11 cellular contexts compared by ENCODE assay signal in the genomic region with DNA sequence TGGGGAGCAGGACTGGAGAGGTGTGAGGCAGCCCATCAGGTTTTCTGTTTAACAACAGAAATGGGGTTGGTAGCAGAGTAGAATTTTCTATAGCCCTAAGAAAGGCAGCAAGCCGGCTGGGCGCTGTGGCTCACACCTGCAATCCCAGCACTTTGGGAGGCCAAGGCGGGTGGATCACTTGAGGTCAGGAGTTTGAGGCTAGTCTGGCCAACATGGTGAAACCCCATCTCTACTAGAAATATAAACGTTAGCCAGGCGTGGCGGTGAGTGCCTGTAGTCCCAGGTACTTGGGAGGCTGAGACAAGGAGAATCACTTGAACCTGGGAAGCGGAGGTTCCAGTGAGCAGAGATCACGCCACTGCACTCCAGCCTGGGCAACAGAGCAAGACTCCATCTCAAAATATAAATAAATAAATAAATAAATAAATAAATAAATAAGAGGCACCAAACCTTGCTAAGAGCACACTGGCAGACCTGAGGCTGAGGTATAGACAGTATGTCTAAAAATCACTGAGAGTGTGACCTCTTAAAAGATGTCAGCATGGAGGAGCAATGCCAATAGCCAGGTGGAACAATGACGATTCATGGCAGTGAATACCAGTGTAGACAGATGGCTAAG.
"Had no signal": no experiment of that assay in that cellular context is flagged by ENCODE, and none has a peak within 500 bp of the region (broad histone marks: within the 10 kb centered on the region; RNA-seq: fewer than 3 reads in every experiment).

No MANE protein-coding gene starts in this region.

- H3K9ac ChIP-seq: GM23248 had no signal

- H3K4me3 Mint-ChIP-seq: H9, HFFc6 had no signal

- H3K4me1 Mint-ChIP-seq: H9 had no signal

- H3K4me3 ChIP-seq: GM23248, K562 had no signal

- FAIRE-seq: H1, H54, HepG2, K562 had no signal

- H3K9me3 Mint-ChIP-seq: HFFc6 had no signal

- H3K27ac Mint-ChIP-seq: H9, HFFc6 had no signal

- DNase-seq: GM23248, H9, HCEC 1CT, HFFc6, Kasumi-1, KG1 had no signal

- ATAC-seq: HepG2, K562 had no signal

- H3K27ac ChIP-seq: GM23248, HL-60 had no signal

- H2AFZ ChIP-seq: GM23248 had no signal
